Comparison of ENCODE assay signal across 26 cellular contexts in the genomic region with DNA sequence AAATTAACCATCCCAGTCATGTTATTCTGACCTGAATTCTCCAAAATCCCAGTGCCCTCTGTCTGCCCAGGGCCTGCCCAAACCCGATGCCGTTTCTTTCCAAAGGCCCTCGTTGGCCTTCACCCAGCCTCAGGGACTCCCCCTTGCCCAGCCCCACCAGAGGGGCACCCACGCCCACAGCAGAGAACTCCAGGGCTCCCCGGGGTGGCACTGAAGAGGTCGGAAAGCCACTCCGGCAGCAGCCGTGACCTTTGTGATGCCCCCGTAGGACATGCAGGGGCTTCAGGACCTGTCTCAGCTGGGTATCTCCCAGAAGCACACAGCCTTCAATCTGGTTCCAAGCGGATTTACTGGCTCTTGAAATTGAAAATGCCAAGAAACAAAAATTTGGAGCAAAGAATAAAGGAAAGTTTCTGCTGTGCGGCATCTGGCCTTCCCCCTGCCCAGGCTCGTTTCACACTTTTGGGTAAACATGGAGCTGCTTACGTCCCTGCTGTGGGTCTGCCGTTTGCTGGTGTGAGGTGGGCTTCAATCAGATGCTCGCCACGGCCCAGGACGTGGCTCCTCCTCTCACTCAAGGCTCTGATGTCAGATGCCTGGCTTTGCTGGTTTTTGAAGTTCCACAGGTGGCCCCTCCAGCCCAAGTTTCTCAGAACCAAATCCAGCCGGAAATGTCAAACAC.
"Had no signal": no experiment of that assay in that cellular context is flagged by ENCODE, and none has a peak within 500 bp of the region (broad histone marks: within the 10 kb centered on the region; RNA-seq: fewer than 3 reads in every experiment).

No MANE protein-coding gene starts in this region.

- H3K36me3 ChIP-seq: neutrophil, tibial nerve, WERI-Rb-1 had no signal

- H3K27ac ChIP-seq: coronary artery, dorsolateral prefrontal cortex, neutrophil, tibial nerve, WERI-Rb-1 had no signal

- FAIRE-seq: bronchial epithelial cell, frontal cortex, islet of Langerhans had no signal

- ATAC-seq: left ventricle myocardium superior had no signal

- H3K27me3 ChIP-seq: neutrophil, tibial nerve had no signal

- H3K27ac Mint-ChIP-seq: activated CD4-positive, alpha-beta memory T cell treated with anti-CD3 and anti-CD28 coated beads for 36 hours; activated CD4-positive, alpha-beta T cell treated with anti-CD3 and anti-CD28 coated beads, Interleukin-2, amount 10 ng/mL, durations not matched to agents 24 days and 14 days; activated T-helper 2 cell treated with anti-CD3 and anti-CD28 coated beads, Interferon-gamma antibody, Interleukin-2, Interleukin-4, amounts not matched to agents 10 μg/mL and 5 μg/mL and 100 μg/mL, durations not matched to agents 14 hours and 24 hours and 36 hours; nephron; T-helper 1 cell treated with Interleukin-12 subunit alpha and Interleukin-12 subunit beta and Interleukin-4 antibody, amounts not matched to agents 30 μg/mL and 1 μg/mL, for 36 hours had no signal

- H3K4me2 ChIP-seq: smooth muscle cell had no signal

- H3K9me3 Mint-ChIP-seq: activated CD4-positive, alpha-beta memory T cell treated with anti-CD3 and anti-CD28 coated beads for 36 hours; activated CD4-positive, alpha-beta T cell treated with anti-CD3 and anti-CD28 coated beads, Interleukin-2, amount 10 ng/mL, durations not matched to agents 24 days and 14 days; activated T-helper 2 cell treated with anti-CD3 and anti-CD28 coated beads, Interferon-gamma antibody, Interleukin-2, Interleukin-4, amounts not matched to agents 10 μg/mL and 5 μg/mL and 100 μg/mL, durations not matched to agents 14 hours and 24 hours and 36 hours had no signal

- H3K4me1 ChIP-seq: tibial nerve had no signal

- H3K4me3 Mint-ChIP-seq: activated CD4-positive, alpha-beta memory T cell treated with anti-CD3 and anti-CD28 coated beads for 36 hours; activated CD4-positive, alpha-beta T cell treated with anti-CD3 and anti-CD28 coated beads, Interleukin-2, amount 10 ng/mL, durations not matched to agents 24 days and 14 days; activated naive CD8-positive, alpha-beta T cell; nephron; T-helper 1 cell treated with Interleukin-12 subunit alpha and Interleukin-12 subunit beta and Interleukin-4 antibody, amounts not matched to agents 30 μg/mL and 1 μg/mL, for 36 hours had no signal

- DNase-seq: activated CD4-positive, alpha-beta memory T cell treated with anti-CD3 and anti-CD28 coated beads for 36 hours; activated CD4-positive, alpha-beta T cell treated with anti-CD3 and anti-CD28 coated beads, Interleukin-2, amount 10 ng/mL, durations not matched to agents 24 days and 14 days; activated CD4-positive, CD25-positive, alpha-beta regulatory T cell treated with anti-CD3 and anti-CD28 coated beads, Interleukin-2, amount 50 U/mL, for 72 hours; activated T-cell treated with anti-CD3 and anti-CD28 coated beads, Interleukin-2, amount 50 U/mL, for 48 hours; anterior cingulate cortex; dorsolateral prefrontal cortex; effector memory CD4-positive, alpha-beta T cell; left ventricle myocardium superior; mammary epithelial cell; stimulated activated CD4-positive, alpha-beta T cell treated with anti-CD3 and anti-CD28 coated beads, Interleukin-15, amount 100 ng/mL, for 24 hours; stimulated activated CD4-positive, alpha-beta T cell treated with anti-CD3 and anti-CD28 coated beads, Interleukin-2, amount 100 ng/mL, for 24 hours; stimulated activated naive CD4-positive, alpha-beta T cell treated with Interleukin-2 at 50 U/mL for 16 hours; SW 1271; T1000; WERI-Rb-1 had no signal

- H3K36me3 Mint-ChIP-seq: activated CD4-positive, alpha-beta memory T cell treated with anti-CD3 and anti-CD28 coated beads for 36 hours; activated naive CD8-positive, alpha-beta T cell had no signal

- H3K27me3 Mint-ChIP-seq: activated CD4-positive, alpha-beta memory T cell treated with anti-CD3 and anti-CD28 coated beads for 36 hours; activated CD4-positive, alpha-beta T cell treated with anti-CD3 and anti-CD28 coated beads, Interleukin-2, amount 10 ng/mL, durations not matched to agents 24 days and 14 days; activated naive CD8-positive, alpha-beta T cell had no signal

- H3K4me3 ChIP-seq: coronary artery, dorsolateral prefrontal cortex, smooth muscle cell, tibial nerve had no signal

- H3K9me3 ChIP-seq: neutrophil, tibial nerve had no signal
